ENCODE assay signal across 7 cellular contexts in the genomic region with DNA sequence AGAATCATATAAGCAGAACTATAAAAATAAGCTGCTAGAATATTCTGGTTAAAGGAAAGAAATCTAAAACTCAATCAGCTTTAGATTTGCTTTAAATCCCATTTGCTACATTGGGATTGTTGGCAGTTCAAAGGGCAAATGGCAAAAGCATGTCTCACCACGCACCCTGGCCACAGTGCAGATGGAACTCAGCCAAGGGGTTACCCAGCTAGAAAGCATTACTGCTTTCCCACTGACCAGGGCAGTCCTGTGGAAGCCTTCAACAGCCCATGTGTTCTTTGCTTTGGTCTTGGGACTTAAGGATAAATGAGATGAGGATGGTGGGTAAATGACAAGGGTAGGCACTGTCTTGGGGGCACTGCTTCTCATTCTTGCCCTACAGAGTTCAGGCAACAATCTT.
DNase-seq lines count a peak whose midpoint lies in the region; ATAC-seq, FAIRE-seq and TF ChIP-seq lines count a peak whose summit lies in the region.
"Not testable (repeated sequence)": the region's sequence is repeated elsewhere in the genome, so short reads cannot be mapped to it uniquely, and the experiment has no call there.

No MANE protein-coding gene starts in this region.

- not testable (repeated sequence) for BruUV-seq in HepG2 (replicated peaks; lab: Mats Ljungman, UMichigan)

- 0% methylated on average over 1 of the region's 1 CpG for WGBS in HepG2 (ENCODE audit: low lambda C conversion rate)

- not testable (repeated sequence) for FAIRE-seq in HepG2 (lab: Jason Lieb, UNC)

- not testable (repeated sequence) for H3K4me1 ChIP-seq in HepG2 (ENCODE audit: insufficient read depth, low read length)

- POLR2A ChIA-PET in HepG2 (lab: Yijun Ruan, JAX) = not testable (repeated sequence)

- not testable (repeated sequence) for H3K9me3 ChIP-seq in HepG2 (ENCODE audit: low read length)

- H3K27ac ChIP-seq in HepG2 (ENCODE audit: extremely low read length, insufficient read depth, low read length) = not testable (repeated sequence)

- not testable (repeated sequence) for H3K27me3 ChIP-seq in HepG2 (ENCODE audit: control insufficient read depth in 1 of 2, insufficient read depth in 2 of 2, low read length in 2 of 2)

- DNase-seq in ACHN (peak; percentile 5), HCEC 1CT (peak; percentile 0), M059J (ENCODE audit: low read depth) (peak; percentile 24), astrocyte of the spinal cord (ENCODE audit: low read depth, low spot score) (peak; percentile 0), fibroblast of mammary gland (ENCODE audit: low read depth) (peak; percentile 1), myocyte (ENCODE audit: low read depth) (peak; percentile 4)
- not testable (repeated sequence) for DNase-seq in HepG2 (ENCODE audit: low spot score)

- in situ Hi-C loops in ACHN (cut with HindIII; ENCODE audit: low pct_ligation_motif_present, low pct_unique_long_range_greater_than_20kb, low sequenced_read_pairs); astrocyte of the spinal cord (cut with HindIII; ENCODE audit: low sequenced_read_pairs); HepG2 (cut with HindIII; ENCODE audit: extremely low pct_ligation_motif_present, low pct_unique_long_range_greater_than_20kb): not testable (repeated sequence)

- not testable (repeated sequence) for H4K20me1 ChIP-seq in HepG2 (ENCODE audit: insufficient read depth, low read length)

- not testable (repeated sequence) for H3K36me3 ChIP-seq in HepG2 (replicated peaks in 1 of 2; ENCODE audit: control insufficient read depth in 1 of 2, insufficient read depth in 2 of 2, low read length in 2 of 2)

- intact Hi-C loops in HepG2 (cut with micrococcal nuclease; ENCODE audit: unreplicated experiment) = not testable (repeated sequence)

- TF ChIP-seq EP300 in HepG2 (IDR thresholded peaks at IDR 0.05; ENCODE audit: low read depth in 2 of 2, low read length in 2 of 2); HepG2 (CRISPR knock-in tag; IDR thresholded peaks at IDR 0.05; ENCODE audit: borderline replicate concordance): not testable (repeated sequence)

- H3K9ac ChIP-seq in HepG2 (ENCODE audit: insufficient read depth, low read depth, low read length) = not testable (repeated sequence)

- TF ChIP-seq RAD21 in HepG2 (CRISPR knock-in tag; IDR thresholded peaks at IDR 0.05) = not testable (repeated sequence)

- ATAC-seq in HepG2 = peak; percentile 94

- TF ChIP-seq CTCF in astrocyte of the spinal cord (IDR thresholded peaks at IDR 0.05; ENCODE audit: low read depth, low read length); fibroblast of mammary gland (conservative IDR thresholded peaks at IDR 0.05; ENCODE audit: control insufficient read depth, insufficient read depth, low read depth, low read length); HepG2 (CRISPR knock-in tag; IDR thresholded peaks at IDR 0.05): not testable (repeated sequence)

- H3K4me3 ChIP-seq in astrocyte of the spinal cord (ENCODE audit: low read depth, low read length); fibroblast of mammary gland (ENCODE audit: control insufficient read depth, low read depth, low read length); HepG2 (replicated peaks in 1 of 3; ENCODE audit: insufficient read depth in 1 of 3, low read depth in 2 of 3, low read length in 3 of 3): not testable (repeated sequence)

- not testable (repeated sequence) for H3K79me2 ChIP-seq in HepG2 (ENCODE audit: insufficient read depth, low read length)

- CTCF ChIA-PET in HepG2 (lab: Yijun Ruan, JAX; ENCODE audit: low intra/inter-chr PET ratio, low total read pairs) = not testable (repeated sequence)

- H3K4me2 ChIP-seq in HepG2 (ENCODE audit: low read depth, low read length) = not testable (repeated sequence)

- H2AFZ ChIP-seq in HepG2 (ENCODE audit: low read length) = not testable (repeated sequence)

- TF ChIP-seq POLR2A in HepG2 (IDR thresholded peaks at IDR 0.05; ENCODE audit: insufficient read depth in 1 of 2, low read depth in 2 of 2, low read length in 2 of 2) = not testable (repeated sequence)

TF ChIP-seq in HepG2, 621 proteins besides CTCF, POLR2A, EP300 and RAD21:
- TF ChIP-seq HNF4A (CRISPR knock-in tag; IDR thresholded peaks at IDR 0.05) = peak; percentile 20; the same call in 1 of the 2 replicates
